Comparison of ENCODE assay signal across 1 cellular context in the genomic region with DNA sequence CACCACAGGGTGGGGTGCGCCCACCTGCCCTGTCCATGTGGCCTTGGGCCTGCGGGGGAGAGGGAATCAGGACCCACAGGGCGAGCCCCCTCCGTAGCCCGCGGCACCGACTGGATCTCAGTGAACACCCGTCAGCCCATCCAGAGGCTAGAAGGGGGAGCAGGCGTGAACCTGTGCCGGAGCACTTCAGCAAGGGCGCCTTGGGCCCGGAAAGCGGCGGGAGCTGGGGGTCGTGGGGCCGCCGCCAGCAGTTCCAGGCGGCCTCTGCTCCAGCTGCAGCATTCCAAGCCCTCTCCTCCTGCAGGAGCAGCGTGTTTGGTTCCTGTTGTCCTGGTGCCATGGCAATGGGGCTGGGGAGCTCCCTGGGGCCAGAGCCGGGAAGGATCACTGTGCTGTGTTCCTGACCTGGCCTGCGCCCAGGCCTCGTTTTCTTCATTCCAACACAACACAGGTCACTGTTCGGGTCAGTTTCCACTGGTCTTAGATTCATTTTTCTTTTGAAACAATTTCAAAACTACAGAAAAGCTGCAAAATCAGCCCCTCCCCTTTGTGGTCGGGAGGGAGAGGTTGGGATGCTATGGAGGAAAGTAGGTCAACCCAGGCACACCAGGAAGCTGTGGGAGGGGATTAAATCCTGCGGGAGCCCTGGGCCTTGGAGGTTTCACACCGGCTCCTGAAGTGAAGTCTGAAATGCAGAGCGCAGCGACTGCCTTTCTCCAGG.
A peak's percentile ranks its signal among the peaks of the same experiment; 100 is the strongest.
TF ChIP-seq lines count a peak whose summit lies in the region.

No MANE protein-coding gene starts in this region.

TF ChIP-seq in endothelial cell of umbilical vein, 7 proteins besides CTCF, POLR2A, EP300 and RAD21 (continued from another document):
- TF ChIP-seq, protein P1, sequence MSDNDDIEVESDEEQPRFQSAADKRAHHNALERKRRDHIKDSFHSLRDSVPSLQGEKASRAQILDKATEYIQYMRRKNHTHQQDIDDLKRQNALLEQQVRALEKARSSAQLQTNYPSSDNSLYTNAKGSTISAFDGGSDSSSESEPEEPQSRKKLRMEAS (IDR thresholded peaks at IDR 0.05; ENCODE audit: insufficient read depth, insufficient read length) = peak; percentile 16
